In the genomic region with DNA sequence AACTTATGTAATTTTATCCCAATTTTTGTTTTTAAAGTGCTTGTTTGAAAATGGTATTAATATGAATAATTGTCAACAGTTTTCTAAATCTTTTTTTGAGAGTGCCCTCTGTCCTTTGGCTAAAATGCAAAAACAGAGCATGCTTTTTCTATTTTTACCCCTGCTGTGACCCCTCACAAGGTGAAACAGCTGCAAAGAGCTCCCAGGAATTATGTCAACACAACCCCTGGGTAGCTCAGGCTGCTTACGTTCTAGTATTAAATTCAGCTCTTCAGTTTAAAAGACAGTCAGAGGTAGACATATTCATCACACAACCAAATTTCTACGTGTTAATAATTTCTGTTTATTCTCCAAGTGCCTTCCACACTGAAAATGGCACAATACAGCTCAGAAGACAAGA, we compare ENCODE assay signal across 18 cellular contexts.
"Had no signal": no experiment of that assay in that cellular context is flagged by ENCODE, and none has a peak within 500 bp of the region (broad histone marks: within the 10 kb centered on the region; RNA-seq: fewer than 3 reads in every experiment).

No MANE protein-coding gene starts in this region.

- H3K27ac ChIP-seq: colonic mucosa, skin epidermis, tibial artery, uterus had no signal

- H3K36me3 ChIP-seq: colonic mucosa, tibial artery, uterus had no signal

- H3K4me3 ChIP-seq: colonic mucosa, skin epidermis, tibial artery, uterus had no signal

- H3K36me3 Mint-ChIP-seq: activated naive CD4-positive, alpha-beta T cell treated with anti-CD3 and anti-CD28 coated beads, Interleukin-2, amount 50 U/mL, for 72 hours; natural killer cell; WTC11 had no signal

- H3K27me3 ChIP-seq: colonic mucosa, tibial artery, uterus had no signal

- ATAC-seq: activated CD8-positive, alpha-beta T cell treated with anti-CD3 and anti-CD28 coated beads, Interleukin-2, amount 10 ng/mL, durations not matched to agents 7 days and 5 days; activated naive CD4-positive, alpha-beta T cell treated with anti-CD3 and anti-CD28 coated beads, Interleukin-2, amount 50 U/mL, for 72 hours; activated T-cell treated with anti-CD3 and anti-CD28 coated beads, Interleukin-2, amount 50 U/mL, for 72 hours; natural killer cell; WTC11 had no signal

- DNase-seq: activated CD4-positive, alpha-beta T cell treated with anti-CD3 and anti-CD28 coated beads, Interleukin-2, amount 10 ng/mL, durations not matched to agents 24 days and 14 days; activated CD8-positive, alpha-beta memory T cell treated with anti-CD3 and anti-CD28 coated beads, Interleukin-2, amount 50 U/mL, for 48 hours; activated CD8-positive, alpha-beta T cell treated with anti-CD3 and anti-CD28 coated beads, Interleukin-2, amount 10 ng/mL, durations not matched to agents 7 days and 5 days; activated gamma-delta T cell; activated T-cell treated with anti-CD3 and anti-CD28 coated beads, Interleukin-2, amount 50 U/mL, for 72 hours; central memory CD4-positive, alpha-beta T cell; colonic mucosa; hippocampal formation; mesenchymal stem cell; natural killer cell; retina; stimulated activated CD4-positive, alpha-beta T cell treated with anti-CD3 and anti-CD28 coated beads, Interleukin-4, amount 100 ng/mL, for 24 hours; stimulated activated naive CD4-positive, alpha-beta T cell; tibial artery; uterus had no signal

- H3K27me3 Mint-ChIP-seq: activated CD4-positive, alpha-beta T cell treated with anti-CD3 and anti-CD28 coated beads, Interleukin-2, amount 10 ng/mL, durations not matched to agents 24 days and 14 days had no signal

- H3K4me1 Mint-ChIP-seq: activated CD4-positive, alpha-beta T cell treated with anti-CD3 and anti-CD28 coated beads, Interleukin-2, amount 10 ng/mL, durations not matched to agents 24 days and 14 days; natural killer cell had no signal

- H3K27ac Mint-ChIP-seq: activated CD4-positive, alpha-beta T cell treated with anti-CD3 and anti-CD28 coated beads, Interleukin-2, amount 10 ng/mL, durations not matched to agents 24 days and 14 days; activated CD8-positive, alpha-beta T cell treated with anti-CD3 and anti-CD28 coated beads, Interleukin-2, amount 10 ng/mL, durations not matched to agents 7 days and 5 days; activated naive CD4-positive, alpha-beta T cell treated with anti-CD3 and anti-CD28 coated beads, Interleukin-2, amount 50 U/mL, for 72 hours; activated T-cell treated with anti-CD3 and anti-CD28 coated beads, Interleukin-2, amount 50 U/mL, for 72 hours; natural killer cell; WTC11 had no signal

- H3K4me1 ChIP-seq: colonic mucosa, tibial artery, uterus had no signal

- H3K9me3 Mint-ChIP-seq: activated CD4-positive, alpha-beta T cell treated with anti-CD3 and anti-CD28 coated beads, Interleukin-2, amount 10 ng/mL, durations not matched to agents 24 days and 14 days; activated naive CD4-positive, alpha-beta T cell treated with anti-CD3 and anti-CD28 coated beads, Interleukin-2, amount 50 U/mL, for 72 hours had no signal

- H3K4me3 Mint-ChIP-seq: activated CD4-positive, alpha-beta T cell treated with anti-CD3 and anti-CD28 coated beads, Interleukin-2, amount 10 ng/mL, durations not matched to agents 24 days and 14 days; activated CD8-positive, alpha-beta T cell treated with anti-CD3 and anti-CD28 coated beads, Interleukin-2, amount 10 ng/mL, durations not matched to agents 7 days and 5 days; activated T-cell treated with anti-CD3 and anti-CD28 coated beads, Interleukin-2, amount 50 U/mL, for 72 hours; natural killer cell; WTC11 had no signal
